ENCODE assay signal across 33 cellular contexts in the genomic region with DNA sequence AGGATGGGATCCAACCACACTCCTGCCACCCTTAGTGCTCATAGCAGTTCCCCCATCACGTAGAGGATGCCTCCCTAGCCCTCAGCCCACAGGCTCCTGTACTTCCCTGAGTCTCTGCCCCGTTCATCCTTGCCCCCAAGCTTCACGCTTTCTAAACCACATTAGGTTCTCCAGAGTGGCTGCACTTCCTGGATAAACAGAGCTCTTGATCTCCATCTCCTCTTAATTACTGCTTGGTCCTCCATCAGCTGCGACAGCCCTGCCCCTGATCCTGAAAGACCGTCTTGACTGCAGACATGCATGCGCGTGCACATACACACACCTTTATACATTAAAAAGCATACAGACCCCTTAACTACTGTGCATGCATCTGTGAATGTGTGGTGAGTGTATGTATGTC.
"Had no signal": no experiment of that assay in that cellular context is flagged by ENCODE, and none has a peak within 500 bp of the region (broad histone marks: within the 10 kb centered on the region; RNA-seq: fewer than 3 reads in every experiment).

No MANE protein-coding gene starts in this region.

- H3K27me3 ChIP-seq: ascending aorta, Peyer's patch, SJSA1 had no signal

- DNase-seq: activated CD4-positive, alpha-beta memory T cell treated with anti-CD3 and anti-CD28 coated beads, Interleukin-2, amount 10 ng/mL, durations not matched to agents 7 days and 5 days; activated CD4-positive, alpha-beta T cell treated with anti-CD3 and anti-CD28 coated beads for 36 hours; activated CD8-positive, alpha-beta memory T cell treated with anti-CD3 and anti-CD28 coated beads for 24 hours; activated CD8-positive, alpha-beta memory T cell treated with anti-CD3 and anti-CD28 coated beads, Interleukin-2, amount 10 ng/mL, durations not matched to agents 7 days and 5 days; activated CD8-positive, alpha-beta memory T cell treated with anti-CD3 and anti-CD28 coated beads, Interleukin-2, amount 50 U/mL, for 48 hours; activated effector memory CD4-positive, alpha-beta T cell treated with Interleukin-2 at 50 U/mL for 16 hours; activated naive CD4-positive, alpha-beta T cell treated with anti-CD3 and anti-CD28 coated beads, Interleukin-2, amount 50 U/mL, for 16 hours; activated naive CD8-positive, alpha-beta T cell treated with anti-CD3 and anti-CD28 coated beads for 36 hours; activated T-cell treated with anti-CD3 and anti-CD28 coated beads, Interleukin-2, amount 50 U/mL, for 48 hours; amniotic stem cell; IMR-90; NCI-H1105; NCI-H1417 treated with DMSO at 0.1 percent for 48 hours; NCI-H1694; NCI-H1930; NCI-H2081 treated with DMSO at 0.1 percent for 48 hours; NCI-H2171; NCI-H524; NCI-H69; NK-92 treated with Interleukin-12 subunit alpha and Interleukin-12 subunit beta, amount 100 ng/mL, for 24 hours; PC-3; Peyer's patch; RPMI8226; SHP77 treated with DMSO at 0.1 percent for 48 hours; SK-N-SH had no signal

- H3K36me3 ChIP-seq: ascending aorta, Peyer's patch, SJSA1 had no signal

- H3K4me1 Mint-ChIP-seq: activated CD4-positive, alpha-beta memory T cell treated with anti-CD3 and anti-CD28 coated beads, Interleukin-2, amount 10 ng/mL, durations not matched to agents 7 days and 5 days; activated CD4-positive, alpha-beta T cell treated with anti-CD3 and anti-CD28 coated beads for 36 hours; activated CD8-positive, alpha-beta memory T cell treated with anti-CD3 and anti-CD28 coated beads, Interleukin-2, amount 10 ng/mL, durations not matched to agents 7 days and 5 days had no signal

- H3K27ac ChIP-seq: ascending aorta, Peyer's patch, SJSA1 had no signal

- H3K36me3 Mint-ChIP-seq: activated CD8-positive, alpha-beta memory T cell treated with anti-CD3 and anti-CD28 coated beads, Interleukin-2, amount 10 ng/mL, durations not matched to agents 7 days and 5 days; activated naive CD8-positive, alpha-beta T cell treated with anti-CD3 and anti-CD28 coated beads for 36 hours; WTC11 had no signal

- H3K4me3 Mint-ChIP-seq: activated CD4-positive, alpha-beta memory T cell treated with anti-CD3 and anti-CD28 coated beads, Interleukin-2, amount 10 ng/mL, durations not matched to agents 7 days and 5 days; activated CD4-positive, alpha-beta T cell treated with anti-CD3 and anti-CD28 coated beads for 36 hours; activated CD8-positive, alpha-beta memory T cell treated with anti-CD3 and anti-CD28 coated beads, Interleukin-2, amount 10 ng/mL, durations not matched to agents 7 days and 5 days; activated naive CD8-positive, alpha-beta T cell treated with anti-CD3 and anti-CD28 coated beads for 36 hours; T-helper 1 cell treated with Interleukin-12 subunit alpha and Interleukin-12 subunit beta and Interleukin-4 antibody, amounts not matched to agents 30 μg/mL and 1 μg/mL, for 36 hours; T-helper 2 cell treated with Interferon-gamma antibody and Interleukin-4, amounts not matched to agents 5 μg/mL and 100 μg/mL, for 36 hours; WTC11 had no signal

- H3K4me1 ChIP-seq: ascending aorta, Peyer's patch, SJSA1 had no signal

- FAIRE-seq: K562, TTC549 had no signal

- H3K27me3 Mint-ChIP-seq: activated CD4-positive, alpha-beta memory T cell treated with anti-CD3 and anti-CD28 coated beads, Interleukin-2, amount 10 ng/mL, durations not matched to agents 7 days and 5 days; activated CD4-positive, alpha-beta T cell treated with anti-CD3 and anti-CD28 coated beads for 36 hours; activated CD8-positive, alpha-beta memory T cell treated with anti-CD3 and anti-CD28 coated beads, Interleukin-2, amount 10 ng/mL, durations not matched to agents 7 days and 5 days; activated naive CD8-positive, alpha-beta T cell treated with anti-CD3 and anti-CD28 coated beads for 36 hours had no signal

- H3K4me3 ChIP-seq: ascending aorta, K562, Peyer's patch, SJSA1 had no signal

- H3K27ac Mint-ChIP-seq: activated CD4-positive, alpha-beta memory T cell treated with anti-CD3 and anti-CD28 coated beads, Interleukin-2, amount 10 ng/mL, durations not matched to agents 7 days and 5 days; activated CD4-positive, alpha-beta T cell treated with anti-CD3 and anti-CD28 coated beads for 36 hours; activated CD8-positive, alpha-beta memory T cell treated with anti-CD3 and anti-CD28 coated beads, Interleukin-2, amount 10 ng/mL, durations not matched to agents 7 days and 5 days; activated naive CD8-positive, alpha-beta T cell treated with anti-CD3 and anti-CD28 coated beads for 36 hours; T-helper 1 cell treated with Interleukin-12 subunit alpha and Interleukin-12 subunit beta and Interleukin-4 antibody, amounts not matched to agents 30 μg/mL and 1 μg/mL, for 36 hours; T-helper 2 cell treated with Interferon-gamma antibody and Interleukin-4, amounts not matched to agents 5 μg/mL and 100 μg/mL, for 36 hours; WTC11 had no signal

- H3K9ac ChIP-seq: SK-N-SH had no signal

- ATAC-seq: activated CD4-positive, alpha-beta T cell treated with anti-CD3 and anti-CD28 coated beads for 36 hours; activated CD4-positive, CD25-positive, alpha-beta regulatory T cell treated with anti-CD3 and anti-CD28 coated beads, Interleukin-2, amount 50 U/mL, for 24 hours; activated CD8-positive, alpha-beta memory T cell treated with anti-CD3 and anti-CD28 coated beads, Interleukin-2, amount 10 ng/mL, durations not matched to agents 7 days and 5 days; K562; PC-3; WTC11 had no signal

- H3K4me2 ChIP-seq: SK-N-SH had no signal

- H3K9me3 Mint-ChIP-seq: activated naive CD8-positive, alpha-beta T cell treated with anti-CD3 and anti-CD28 coated beads for 36 hours; T-helper 1 cell treated with Interleukin-12 subunit alpha and Interleukin-12 subunit beta and Interleukin-4 antibody, amounts not matched to agents 30 μg/mL and 1 μg/mL, for 36 hours; T-helper 2 cell treated with Interferon-gamma antibody and Interleukin-4, amounts not matched to agents 5 μg/mL and 100 μg/mL, for 36 hours had no signal

- H3K9me3 ChIP-seq: ascending aorta, Peyer's patch, SJSA1, SK-N-SH had no signal
